In the genomic region with DNA sequence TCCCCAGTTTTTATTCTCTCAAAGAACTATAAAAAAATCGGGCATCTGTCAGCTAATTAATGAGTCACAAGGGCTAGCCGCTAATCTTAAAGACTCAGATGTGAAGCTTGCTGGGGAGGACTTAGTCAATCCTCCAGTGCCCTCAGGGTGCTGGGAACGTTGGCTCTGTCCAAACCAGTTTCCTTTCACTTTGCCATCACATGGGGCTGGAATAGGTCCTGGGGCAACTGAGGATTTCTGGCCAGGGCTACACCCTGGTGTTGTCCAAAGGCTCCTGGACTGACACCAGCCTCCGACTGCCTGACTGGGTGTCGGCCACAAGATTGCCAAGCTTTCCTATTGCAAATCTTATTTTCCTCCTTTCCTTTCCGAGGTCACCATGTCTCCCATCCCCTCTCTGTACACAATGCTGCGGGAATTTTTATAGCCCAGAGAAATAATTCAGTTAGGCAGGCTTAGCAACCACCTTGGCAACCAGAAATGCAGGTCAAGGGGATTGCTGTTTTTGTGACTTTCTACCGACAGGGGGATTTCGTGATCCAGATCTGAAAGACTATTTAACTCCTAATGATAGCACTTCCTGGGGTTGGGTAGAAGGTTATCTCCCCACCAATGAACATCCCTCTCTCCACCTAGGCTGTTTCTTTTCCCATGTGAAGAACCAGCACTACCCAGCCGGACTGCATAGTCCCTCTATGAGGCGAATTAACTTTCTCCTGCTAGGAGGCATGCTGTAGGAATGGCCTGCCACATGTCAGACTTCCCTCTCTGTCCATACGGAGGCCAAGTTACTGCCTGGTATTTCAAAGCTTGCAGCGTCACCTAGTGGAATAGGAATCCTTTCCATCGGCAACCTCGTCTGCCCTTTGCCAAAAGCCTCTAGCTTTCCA, we compare ENCODE assay signal across 9 cellular contexts. TPM values are rescaled to one million over a fixed set of nuclear protein-coding genes. Genes with fewer than 3 reads are reported as not detected.
DNase-seq lines count a peak whose midpoint lies in the region; ATAC-seq, FAIRE-seq and TF ChIP-seq lines count a peak whose summit lies in the region.
"Had no signal": no experiment of that assay in that cellular context is flagged by ENCODE, and none has a peak within 500 bp of the region (broad histone marks: within the 10 kb centered on the region; RNA-seq: fewer than 3 reads in every experiment).

No MANE protein-coding gene starts in this region.

- H3K9me3 ChIP-seq in HAP-1: no peaks in the 10 kb centered on the region
- peaks cover 0 to 17% (median 0%) of the 10 kb centered on the region in 12 donors for H3K9me3 ChIP-seq in heart left ventricle
- no peaks in the 10 kb centered on the region for H3K9me3 ChIP-seq in small intestine (ENCODE audit: control insufficient read depth, low read depth)
- H3K9me3 ChIP-seq in tibial nerve: peaks cover 0 to 22% (median 0%) of the 10 kb centered on the region in 4 donors

- peak; percentile 38 to 87 (median 72) for TF ChIP-seq CTCF in heart left ventricle (IDR thresholded peaks at IDR 0.05)
- peak in 2 of 5 experiments; percentile 21 to 22 for TF ChIP-seq CTCF in tibial nerve (IDR thresholded peaks at IDR 0.05)

- DNase-seq in HAP-1 (ENCODE audit: low spot score in 2 of 2): peak; percentile 81 to 85
- DNase-seq in heart left ventricle: peak in 3 of 5 donors; percentile 52 to 68 (median 57)
- peak; percentile 10 for DNase-seq in small intestine
- DNase-seq in NCI-H187 (lab: John Stamatoyannopoulos, UW): no peak
- DNase-seq in SIG-M5 treated with dmso at 0.1 percent for 504 hours (lab: John Stamatoyannopoulos, UW; ENCODE audit: unreplicated experiment): no peak
- DNase-seq in activated CD4-positive, alpha-beta T cell treated with anti-CD3 and anti-CD28 coated beads for 48 hours: no peak
- no peak for DNase-seq in tibial nerve (ENCODE audit: low spot score in 2 of 2)
- DNase-seq: activated CD4-positive, alpha-beta T cell treated with anti-CD3 and anti-CD28 coated beads, Interleukin-2, amount 50 U/mL, for 48 hours had no signal

- 31 to 53% (median 43%) methylated on average over 15 of the region's 15 CpGs for WGBS in heart left ventricle, 4 donors
- 64 to 76% (median 69%) methylated on average over 15 of the region's 15 CpGs for WGBS in small intestine, 3 donors
- 65 to 76% methylated on average over 15 of the region's 15 CpGs for whole genome bisulfite sequencing in tibial nerve, 2 donors

- H3K27ac ChIP-seq in heart left ventricle: peak overlapping the region; percentile 4 to 78 (median 58)
- no peak overlapping the region for H3K27ac ChIP-seq in small intestine (ENCODE audit: low read depth in 1 of 2, low read length in 1 of 2)
- no peak overlapping the region for H3K27ac ChIP-seq in tibial nerve

- H3K4me1 ChIP-seq in HAP-1 (peaks cover 15% of the 10 kb centered on the region), heart left ventricle (peaks cover 0 to 28% (median 16%) of the 10 kb centered on the region in 12 donors), small intestine (ENCODE audit: control insufficient read depth in 2 of 2, insufficient read depth in 1 of 2, low read depth in 1 of 2, low read length in 1 of 2) (no peaks in the 10 kb centered on the region), tibial nerve (no peaks in the 10 kb centered on the region)

- no peak for TF ChIP-seq EP300 in tibial nerve (IDR thresholded peaks at IDR 0.05)

- ATAC-seq in SK-N-SH treated with all-trans-retinoic acid at 6 μM for 48 hours: peak; percentile 67
- ATAC-seq in heart left ventricle: peak; percentile 83 to 91 (median 90)

- peak overlapping the region; percentile 8 for H3K4me3 ChIP-seq in HAP-1
- peak overlapping the region in 10 of 12 donors; percentile 18 to 57 (median 37) for H3K4me3 ChIP-seq in heart left ventricle
- no peak overlapping the region for H3K4me3 ChIP-seq in small intestine (ENCODE audit: low read depth in 1 of 2, low read length in 2 of 2)
- peak overlapping the region in 1 of 4 donors; percentile 11 for H3K4me3 ChIP-seq in tibial nerve

- no peaks in the 10 kb centered on the region for H3K27me3 ChIP-seq in HAP-1 (ENCODE audit: low read depth)
- H3K27me3 ChIP-seq in heart left ventricle: no peaks in the 10 kb centered on the region
- no peaks in the 10 kb centered on the region for H3K27me3 ChIP-seq in small intestine (ENCODE audit: control insufficient read depth in 2 of 2, insufficient read depth in 2 of 2, low read length in 2 of 2)
- no peaks in the 10 kb centered on the region for H3K27me3 ChIP-seq in tibial nerve

- FAIRE-seq in small intestine (lab: Jason Lieb, UNC): no peak

- no peak for TF ChIP-seq POLR2A in heart left ventricle (IDR thresholded peaks at IDR 0.05)
- TF ChIP-seq POLR2A in tibial nerve (IDR thresholded peaks at IDR 0.05): no peak

- in situ Hi-C loops in HAP-1 (cut with MboI; ENCODE audit: low sequenced_read_pairs): loop anchor here (25.0 kb wide), 3 partner anchors 167 to 692 kb away; no protein-coding TSS in a partner anchor

- intact Hi-C loops in heart left ventricle (cut with DNase I): loop anchor here in 8 of 10 donors (1.0 to 10.0 kb wide), 11 partner anchors 129 to 699 kb away; partner anchors contain the start of genes PRKACB (in 4 of the 8) and RPF1 (in 1 of the 8)

- no peaks in the 10 kb centered on the region for H3K36me3 ChIP-seq in HAP-1 (replicated peaks)
- H3K36me3 ChIP-seq in heart left ventricle: no peaks in the 10 kb centered on the region
- H3K36me3 ChIP-seq in small intestine (ENCODE audit: control insufficient read depth in 2 of 2, insufficient read depth in 2 of 2, low read length in 2 of 2): no peaks in the 10 kb centered on the region
- no peaks in the 10 kb centered on the region for H3K36me3 ChIP-seq in tibial nerve

TF ChIP-seq in SK-N-SH treated with all-trans-retinoic acid at 6 μM for 48 hours, 23 proteins besides CTCF, POLR2A, EP300 and RAD21 (continues in another document):
- TF ChIP-seq ZNF70 (CRISPR knock-in tag; IDR thresholded peaks at IDR 0.05) (no peak), ZFP30 (CRISPR knock-in tag; IDR thresholded peaks at IDR 0.05) (no peak), ZC3H10 (CRISPR knock-in tag; IDR thresholded peaks at IDR 0.05) (no peak), RARB (CRISPR knock-in tag; IDR thresholded peaks at IDR 0.05) (no peak), ZNF8 (CRISPR knock-in tag; IDR thresholded peaks at IDR 0.05) (no peak), ESRRG (CRISPR knock-in tag; IDR thresholded peaks at IDR 0.05) (no peak), CSDC2 (CRISPR knock-in tag; IDR thresholded peaks at IDR 0.05) (no peak)
- TF ChIP-seq, protein P1, sequence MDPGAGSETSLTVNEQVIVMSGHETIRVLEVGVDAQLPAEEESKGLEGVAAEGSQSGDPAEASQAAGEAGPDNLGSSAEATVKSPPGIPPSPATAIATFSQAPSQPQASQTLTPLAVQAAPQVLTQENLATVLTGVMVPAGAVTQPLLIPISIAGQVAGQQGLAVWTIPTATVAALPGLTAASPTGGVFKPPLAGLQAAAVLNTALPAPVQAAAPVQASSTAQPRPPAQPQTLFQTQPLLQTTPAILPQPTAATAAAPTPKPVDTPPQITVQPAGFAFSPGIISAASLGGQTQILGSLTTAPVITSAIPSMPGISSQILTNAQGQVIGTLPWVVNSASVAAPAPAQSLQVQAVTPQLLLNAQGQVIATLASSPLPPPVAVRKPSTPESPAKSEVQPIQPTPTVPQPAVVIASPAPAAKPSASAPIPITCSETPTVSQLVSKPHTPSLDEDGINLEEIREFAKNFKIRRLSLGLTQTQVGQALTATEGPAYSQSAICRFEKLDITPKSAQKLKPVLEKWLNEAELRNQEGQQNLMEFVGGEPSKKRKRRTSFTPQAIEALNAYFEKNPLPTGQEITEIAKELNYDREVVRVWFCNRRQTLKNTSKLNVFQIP (CRISPR knock-in tag; IDR thresholded peaks at IDR 0.05; ENCODE audit: borderline replicate concordance, low read depth): no peak
- TF ChIP-seq, protein P2, sequence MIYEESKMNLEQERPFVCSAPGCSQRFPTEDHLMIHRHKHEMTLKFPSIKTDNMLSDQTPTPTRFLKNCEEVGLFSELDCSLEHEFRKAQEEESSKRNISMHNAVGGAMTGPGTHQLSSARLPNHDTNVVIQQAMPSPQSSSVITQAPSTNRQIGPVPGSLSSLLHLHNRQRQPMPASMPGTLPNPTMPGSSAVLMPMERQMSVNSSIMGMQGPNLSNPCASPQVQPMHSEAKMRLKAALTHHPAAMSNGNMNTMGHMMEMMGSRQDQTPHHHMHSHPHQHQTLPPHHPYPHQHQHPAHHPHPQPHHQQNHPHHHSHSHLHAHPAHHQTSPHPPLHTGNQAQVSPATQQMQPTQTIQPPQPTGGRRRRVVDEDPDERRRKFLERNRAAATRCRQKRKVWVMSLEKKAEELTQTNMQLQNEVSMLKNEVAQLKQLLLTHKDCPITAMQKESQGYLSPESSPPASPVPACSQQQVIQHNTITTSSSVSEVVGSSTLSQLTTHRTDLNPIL (CRISPR knock-in tag; IDR thresholded peaks at IDR 0.05; ENCODE audit: low read depth): no peak
- TF ChIP-seq, protein P3, sequence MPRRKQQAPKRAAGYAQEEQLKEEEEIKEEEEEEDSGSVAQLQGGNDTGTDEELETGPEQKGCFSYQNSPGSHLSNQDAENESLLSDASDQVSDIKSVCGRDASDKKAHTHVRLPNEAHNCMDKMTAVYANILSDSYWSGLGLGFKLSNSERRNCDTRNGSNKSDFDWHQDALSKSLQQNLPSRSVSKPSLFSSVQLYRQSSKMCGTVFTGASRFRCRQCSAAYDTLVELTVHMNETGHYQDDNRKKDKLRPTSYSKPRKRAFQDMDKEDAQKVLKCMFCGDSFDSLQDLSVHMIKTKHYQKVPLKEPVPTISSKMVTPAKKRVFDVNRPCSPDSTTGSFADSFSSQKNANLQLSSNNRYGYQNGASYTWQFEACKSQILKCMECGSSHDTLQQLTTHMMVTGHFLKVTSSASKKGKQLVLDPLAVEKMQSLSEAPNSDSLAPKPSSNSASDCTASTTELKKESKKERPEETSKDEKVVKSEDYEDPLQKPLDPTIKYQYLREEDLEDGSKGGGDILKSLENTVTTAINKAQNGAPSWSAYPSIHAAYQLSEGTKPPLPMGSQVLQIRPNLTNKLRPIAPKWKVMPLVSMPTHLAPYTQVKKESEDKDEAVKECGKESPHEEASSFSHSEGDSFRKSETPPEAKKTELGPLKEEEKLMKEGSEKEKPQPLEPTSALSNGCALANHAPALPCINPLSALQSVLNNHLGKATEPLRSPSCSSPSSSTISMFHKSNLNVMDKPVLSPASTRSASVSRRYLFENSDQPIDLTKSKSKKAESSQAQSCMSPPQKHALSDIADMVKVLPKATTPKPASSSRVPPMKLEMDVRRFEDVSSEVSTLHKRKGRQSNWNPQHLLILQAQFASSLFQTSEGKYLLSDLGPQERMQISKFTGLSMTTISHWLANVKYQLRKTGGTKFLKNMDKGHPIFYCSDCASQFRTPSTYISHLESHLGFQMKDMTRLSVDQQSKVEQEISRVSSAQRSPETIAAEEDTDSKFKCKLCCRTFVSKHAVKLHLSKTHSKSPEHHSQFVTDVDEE (CRISPR knock-in tag; IDR thresholded peaks at IDR 0.05): no peak

RNA-seq across cellular contexts. Expression of gene CTBS, which starts 29.9 kb away (rescaled TPM):
- total RNA-seq in heart left ventricle: 10 to 100 TPM in 2 of 9 donors, 1 to 10 TPM in 7; 6.6 to 19.9 (median 7.8) TPM
- 1 to 10 TPM; 2.5 to 5.0 TPM for polyA plus RNA-seq in heart left ventricle
- 1 to 10 TPM; 4.5 to 8.6 (median 5.9) TPM for polyA plus RNA-seq in small intestine
- 10 to 100 TPM; 12.9 to 18.4 (median 15.7) TPM for total RNA-seq in tibial nerve

Comparison
In these comparisons a context has a peak if more than half of its experiments do, and no peak if none do; other contexts are left out.
1. DNase-seq: peak in HAP-1 (2 of 2), heart left ventricle (3 of 5) and small intestine (single experiment); none in NCI-H187 (0 of 2), SIG-M5 treated with dmso at 0.1 percent for 504 hours (single experiment), activated CD4-positive, alpha-beta T cell treated with anti-CD3 and anti-CD28 coated beads for 48 hours (single experiment) and tibial nerve (0 of 2).
2. H3K4me3 ChIP-seq: peak in HAP-1 (single experiment) and heart left ventricle (10 of 12); none in small intestine (0 of 2).
3. H3K27ac ChIP-seq: peak in heart left ventricle (12 of 12); none in small intestine (0 of 2) and tibial nerve (0 of 4).